In genomic region chr6:157845493-157846259, GRCh38 we compare ENCODE assay signal across 17 cellular contexts. TPM values are rescaled to one million over a fixed set of nuclear protein-coding genes. Genes with fewer than 3 reads are reported as not detected.
A peak's percentile ranks its signal among the peaks of the same experiment; 100 is the strongest.
DNase-seq lines count a peak whose midpoint lies in the region; ATAC-seq and TF ChIP-seq lines count a peak whose summit lies in the region.
"Had no signal": no experiment of that assay in that cellular context is flagged by ENCODE, and none has a peak within 500 bp of the region (broad histone marks: within the 10 kb centered on the region; RNA-seq: fewer than 3 reads in every experiment).

No MANE protein-coding gene starts in this region.

- no peaks in the 10 kb centered on the region for H3K27me3 ChIP-seq in MM.1S (replicated peaks; ENCODE audit: insufficient read depth, low read length)
- H3K27me3 ChIP-seq: thyroid gland had no signal

- H3K9me3 ChIP-seq in MM.1S (replicated peaks; ENCODE audit: insufficient read depth, low read length), result no peaks in the 10 kb centered on the region
- H3K9me3 ChIP-seq: thyroid gland had no signal

- no peak overlapping the region for H3K4me3 ChIP-seq in MM.1S (ENCODE audit: low read length)
- H3K4me3 ChIP-seq: lung, thyroid gland had no signal

- no peaks in the 10 kb centered on the region for H3K27me3 Mint-ChIP-seq in activated CD4-positive, alpha-beta memory T cell treated with anti-CD3 and anti-CD28 coated beads for 36 hours
- H3K27me3 Mint-ChIP-seq in activated CD4-positive, alpha-beta memory T cell treated with anti-CD3 and anti-CD28 coated beads, Interleukin-2, amount 10 ng/mL, durations not matched to agents 7 days and 5 days, result no peaks in the 10 kb centered on the region
- H3K27me3 Mint-ChIP-seq in brain, result no peaks in the 10 kb centered on the region
- H3K27me3 Mint-ChIP-seq: activated naive CD8-positive, alpha-beta T cell treated with anti-CD3 and anti-CD28 coated beads, Interleukin-2, amount 10 ng/mL, durations not matched to agents 7 days and 5 days had no signal

- H3K27ac Mint-ChIP-seq in activated CD4-positive, alpha-beta memory T cell treated with anti-CD3 and anti-CD28 coated beads for 36 hours, result peak overlapping the region; percentile 63
- H3K27ac Mint-ChIP-seq in activated CD4-positive, alpha-beta memory T cell treated with anti-CD3 and anti-CD28 coated beads, Interleukin-2, amount 10 ng/mL, durations not matched to agents 7 days and 5 days, result no peak overlapping the region
- peak overlapping the region in 3 of 5 experiments; percentile 30 to 76 (median 54) for H3K27ac Mint-ChIP-seq in brain
- H3K27ac Mint-ChIP-seq in stimulated activated effector memory CD8-positive, alpha-beta T cell treated with anti-CD3 and anti-CD28 coated beads, Interleukin-12 subunit alpha, Interleukin-12 subunit beta, amount 100 ng/mL, for 72 hours, result peak overlapping the region; percentile 10
- H3K27ac Mint-ChIP-seq: activated naive CD8-positive, alpha-beta T cell treated with anti-CD3 and anti-CD28 coated beads, Interleukin-2, amount 10 ng/mL, durations not matched to agents 7 days and 5 days had no signal

- no peak overlapping the region for H3K4me3 Mint-ChIP-seq in activated CD4-positive, alpha-beta memory T cell treated with anti-CD3 and anti-CD28 coated beads for 36 hours
- H3K4me3 Mint-ChIP-seq in activated CD4-positive, alpha-beta memory T cell treated with anti-CD3 and anti-CD28 coated beads, Interleukin-2, amount 10 ng/mL, durations not matched to agents 7 days and 5 days, result no peak overlapping the region
- H3K4me3 Mint-ChIP-seq in brain, result no peak overlapping the region
- peak overlapping the region; percentile 52 for H3K4me3 Mint-ChIP-seq in stimulated activated effector memory CD8-positive, alpha-beta T cell treated with anti-CD3 and anti-CD28 coated beads, Interleukin-12 subunit alpha, Interleukin-12 subunit beta, amount 100 ng/mL, for 72 hours
- H3K4me3 Mint-ChIP-seq: activated naive CD8-positive, alpha-beta T cell treated with anti-CD3 and anti-CD28 coated beads, Interleukin-2, amount 10 ng/mL, durations not matched to agents 7 days and 5 days had no signal

- no peaks in the 10 kb centered on the region for H3F3A ChIP-seq in MM.1S (ENCODE audit: insufficient read depth, low read length)

- H3K4me1 ChIP-seq in MM.1S (ENCODE audit: low read length), result no peaks in the 10 kb centered on the region

- H4K20me1 ChIP-seq in MM.1S (ENCODE audit: insufficient read depth, low read length), result no peaks in the 10 kb centered on the region

- TF ChIP-seq CTCF in MM.1S (IDR thresholded peaks at IDR 0.05; ENCODE audit: low read length) (no peak), brain (conservative IDR thresholded peaks at IDR 0.05) (no peak)

- H3K4me1 Mint-ChIP-seq in activated CD4-positive, alpha-beta memory T cell treated with anti-CD3 and anti-CD28 coated beads for 36 hours (ENCODE audit: low read depth), result peaks cover 91% of the 10 kb centered on the region
- peaks cover 49% of the 10 kb centered on the region for H3K4me1 Mint-ChIP-seq in activated CD4-positive, alpha-beta memory T cell treated with anti-CD3 and anti-CD28 coated beads, Interleukin-2, amount 10 ng/mL, durations not matched to agents 7 days and 5 days
- H3K4me1 Mint-ChIP-seq in brain, result peaks cover 61% of the 10 kb centered on the region
- peaks cover 83% of the 10 kb centered on the region for H3K4me1 Mint-ChIP-seq in stimulated activated effector memory CD8-positive, alpha-beta T cell treated with anti-CD3 and anti-CD28 coated beads, Interleukin-12 subunit alpha, Interleukin-12 subunit beta, amount 100 ng/mL, for 72 hours

- H3K9ac ChIP-seq in MM.1S (ENCODE audit: low read length), result no peak overlapping the region

- peaks cover 19% of the 10 kb centered on the region for H3K36me3 Mint-ChIP-seq in activated CD4-positive, alpha-beta memory T cell treated with anti-CD3 and anti-CD28 coated beads for 36 hours
- H3K36me3 Mint-ChIP-seq in activated CD4-positive, alpha-beta memory T cell treated with anti-CD3 and anti-CD28 coated beads, Interleukin-2, amount 10 ng/mL, durations not matched to agents 7 days and 5 days (ENCODE audit: low read depth), result peaks cover 16% of the 10 kb centered on the region
- peaks cover 21% of the 10 kb centered on the region for H3K36me3 Mint-ChIP-seq in brain
- H3K36me3 Mint-ChIP-seq in stimulated activated effector memory CD8-positive, alpha-beta T cell treated with anti-CD3 and anti-CD28 coated beads, Interleukin-12 subunit alpha, Interleukin-12 subunit beta, amount 100 ng/mL, for 72 hours, result peaks cover 75% of the 10 kb centered on the region

- peak; percentile 84 for ATAC-seq in stimulated activated effector memory CD8-positive, alpha-beta T cell treated with anti-CD3 and anti-CD28 coated beads, Interleukin-12 subunit alpha, Interleukin-12 subunit beta, amount 100 ng/mL, for 72 hours
- ATAC-seq: Panc1 had no signal

- H3K4me2 ChIP-seq in MM.1S (ENCODE audit: low read depth, low read length), result peak overlapping the region; percentile 25; the same call in 1 of the 2 replicates

- peaks cover 1% of the 10 kb centered on the region for H3K9me3 Mint-ChIP-seq in activated CD4-positive, alpha-beta memory T cell treated with anti-CD3 and anti-CD28 coated beads for 36 hours
- no peaks in the 10 kb centered on the region for H3K9me3 Mint-ChIP-seq in activated CD4-positive, alpha-beta memory T cell treated with anti-CD3 and anti-CD28 coated beads, Interleukin-2, amount 10 ng/mL, durations not matched to agents 7 days and 5 days
- peaks cover 0 to 4% (median 2%) of the 10 kb centered on the region in 5 experiments for H3K9me3 Mint-ChIP-seq in brain
- no peaks in the 10 kb centered on the region for H3K9me3 Mint-ChIP-seq in stimulated activated effector memory CD8-positive, alpha-beta T cell treated with anti-CD3 and anti-CD28 coated beads, Interleukin-12 subunit alpha, Interleukin-12 subunit beta, amount 100 ng/mL, for 72 hours
- H3K9me3 Mint-ChIP-seq: activated naive CD8-positive, alpha-beta T cell treated with anti-CD3 and anti-CD28 coated beads, Interleukin-2, amount 10 ng/mL, durations not matched to agents 7 days and 5 days had no signal

- no peak overlapping the region for H3K27ac ChIP-seq in MM.1S (ENCODE audit: low read length)
- H3K27ac ChIP-seq: thyroid gland had no signal

- intact Hi-C loops in activated CD4-positive, alpha-beta memory T cell treated with anti-CD3 and anti-CD28 coated beads for 36 hours (cut with micrococcal nuclease), result loop anchor here (1.0 kb wide), 3 partner anchors 12 to 21 kb away; no protein-coding TSS in a partner anchor

- H2AFZ ChIP-seq in MM.1S (ENCODE audit: low read length), result no peak overlapping the region

- H3K9me2 ChIP-seq in MM.1S (replicated peaks; ENCODE audit: insufficient read depth, low read length), result no peaks in the 10 kb centered on the region

- POLR2A ChIA-PET in activated CD4-positive, alpha-beta memory T cell treated with anti-CD3 and anti-CD28 coated beads for 36 hours (lab: Charles Lee), result interaction anchor here (0.9 to 5.3 kb wide), 9 partner anchors 11 to 90 kb away, joined by 3 to 23 read pairs (median 4); no protein-coding TSS in a partner anchor
- POLR2A ChIA-PET in activated CD4-positive, alpha-beta memory T cell treated with anti-CD3 and anti-CD28 coated beads, Interleukin-2, amount 10 ng/mL, durations not matched to agents 7 days and 5 days (lab: Charles Lee), result interaction anchor here (1.4 to 1.7 kb wide), 2 partner anchors 9 to 85 kb away, joined by 4 to 5 read pairs; no protein-coding TSS in a partner anchor

- CTCF ChIA-PET in activated CD4-positive, alpha-beta memory T cell treated with anti-CD3 and anti-CD28 coated beads for 36 hours (lab: Charles Lee), result interaction anchor here (0.7 to 3.4 kb wide), 7 partner anchors 9 to 227 kb away, joined by 3 to 21 read pairs (median 4); no protein-coding TSS in a partner anchor
- CTCF ChIA-PET in activated CD4-positive, alpha-beta memory T cell treated with anti-CD3 and anti-CD28 coated beads, Interleukin-2, amount 10 ng/mL, durations not matched to agents 7 days and 5 days (lab: Charles Lee), result interaction anchor here (1.0 to 1.1 kb wide), 2 partner anchors 11 to 15 kb away, joined by 3 read pairs; no protein-coding TSS in a partner anchor

- H3K79me2 ChIP-seq in MM.1S (ENCODE audit: low read length), result no peaks in the 10 kb centered on the region

- H3K36me3 ChIP-seq in MM.1S (replicated peaks; ENCODE audit: insufficient read depth, low read length), result no peaks in the 10 kb centered on the region
- H3K36me3 ChIP-seq: thyroid gland had no signal

- DNase-seq in activated CD4-positive, alpha-beta memory T cell treated with anti-CD3 and anti-CD28 coated beads for 36 hours, result no peak
- DNase-seq in activated CD4-positive, alpha-beta memory T cell treated with anti-CD3 and anti-CD28 coated beads, Interleukin-2, amount 10 ng/mL, durations not matched to agents 7 days and 5 days, result no peak
- DNase-seq in MM.1S (no peak), dermis blood vessel endothelial cell (no peak), superior temporal gyrus (ENCODE audit: extremely low spot score) (no peak), NCI-H526 treated with DMSO at 0.1 percent for 48 hours (lab: John Stamatoyannopoulos, UW) (no peak)
- DNase-seq in stimulated activated effector memory CD8-positive, alpha-beta T cell treated with anti-CD3 and anti-CD28 coated beads, Interleukin-12 subunit alpha, Interleukin-12 subunit beta, amount 100 ng/mL, for 72 hours (ENCODE audit: low spot score in 2 of 2), result no peak
- DNase-seq: activated naive CD8-positive, alpha-beta T cell treated with anti-CD3 and anti-CD28 coated beads, Interleukin-2, amount 10 ng/mL, durations not matched to agents 7 days and 5 days; cerebellar nuclear complex; hippocampal formation; NCI-H1048; NCI-H446 treated with DMSO at 0.1 percent for 48 hours; occipital lobe; thyroid gland had no signal

RNA-seq across cellular contexts. Expression of gene SNX9, which starts 22.6 kb away (rescaled TPM):
- total RNA-seq in activated CD4-positive, alpha-beta memory T cell treated with anti-CD3 and anti-CD28 coated beads for 36 hours, result 10 to 100 TPM; 59.3 to 59.7 TPM
- total RNA-seq in activated CD4-positive, alpha-beta memory T cell treated with anti-CD3 and anti-CD28 coated beads, Interleukin-2, amount 10 ng/mL, durations not matched to agents 7 days and 5 days, result 10 to 100 TPM; 39.8 to 40.1 TPM
- 15.9 TPM for polyA plus RNA-seq in brain (ENCODE audit: insufficient read depth, low read depth, low replicate concordance)
- 51.4 and 61.4 TPM in 2 replicates for total RNA-seq in dermis blood vessel endothelial cell
